In genomic region chr4:119016636-119017035, GRCh38 we compare ENCODE assay signal across 18 cellular contexts.
A peak's percentile ranks its signal among the peaks of the same experiment; 100 is the strongest.
DNase-seq lines count a peak whose midpoint lies in the region; ATAC-seq and TF ChIP-seq lines count a peak whose summit lies in the region.
"Had no signal": no experiment of that assay in that cellular context is flagged by ENCODE, and none has a peak within 500 bp of the region (broad histone marks: within the 10 kb centered on the region; RNA-seq: fewer than 3 reads in every experiment).

No MANE protein-coding gene starts in this region.

- H3K9me3 ChIP-seq in mesenchymal stem cell (ENCODE audit: control insufficient read depth, low read length), result no peaks in the 10 kb centered on the region
- H3K9me3 ChIP-seq in stomach smooth muscle (ENCODE audit: control insufficient read depth in 2 of 2, low read length in 2 of 2), result no peaks in the 10 kb centered on the region
- H3K9me3 ChIP-seq: ovary had no signal

- no peaks in the 10 kb centered on the region for H3K4me1 Mint-ChIP-seq in activated CD4-positive, alpha-beta T cell treated with anti-CD3 and anti-CD28 coated beads, Interleukin-2, amount 10 ng/mL, durations not matched to agents 24 days and 14 days
- H3K4me1 Mint-ChIP-seq: activated CD4-positive, alpha-beta T cell treated with anti-CD3 and anti-CD28 coated beads for 36 hours; brain; CD4-positive, CD25-positive, alpha-beta regulatory T cell; T-helper 17 cell had no signal

- H3K4me2 ChIP-seq in mesenchymal stem cell (ENCODE audit: low read length, poor library complexity, severe bottlenecking), result no peak overlapping the region

- H3K79me1 ChIP-seq in mesenchymal stem cell (replicated peaks; ENCODE audit: low read length, poor library complexity, severe bottlenecking), result no peaks in the 10 kb centered on the region

- H2AFZ ChIP-seq in mesenchymal stem cell (ENCODE audit: low read depth, low read length), result no peak overlapping the region

- ATAC-seq in HG03521 (IDR thresholded peaks at IDR 0.05; ENCODE audit: unreplicated experiment) (no peak), GM21360 (IDR thresholded peaks at IDR 0.05; ENCODE audit: unreplicated experiment) (no peak)
- ATAC-seq: activated CD4-positive, alpha-beta T cell treated with anti-CD3 and anti-CD28 coated beads for 36 hours; effector memory CD8-positive, alpha-beta T cell; T-helper 17 cell had no signal

- H3K36me3 Mint-ChIP-seq in activated CD4-positive, alpha-beta T cell treated with anti-CD3 and anti-CD28 coated beads, Interleukin-2, amount 10 ng/mL, durations not matched to agents 24 days and 14 days (ENCODE audit: low read depth), result no peaks in the 10 kb centered on the region
- H3K36me3 Mint-ChIP-seq: brain; CD4-positive, CD25-positive, alpha-beta regulatory T cell had no signal

- intact Hi-C loops in activated CD4-positive, alpha-beta T cell treated with anti-CD3 and anti-CD28 coated beads, Interleukin-2, amount 10 ng/mL, durations not matched to agents 24 days and 14 days (cut with micrococcal nuclease), result no loop called here

- DNase-seq in EL, result peak; percentile 69
- peak; percentile 61 for DNase-seq in astrocyte of the spinal cord (ENCODE audit: low read depth, low spot score)
- DNase-seq in mesenchymal stem cell, result peak; percentile 75
- DNase-seq in activated CD4-positive, alpha-beta T cell treated with anti-CD3 and anti-CD28 coated beads, Interleukin-2, amount 10 ng/mL, durations not matched to agents 24 days and 14 days, result no peak
- no peak for DNase-seq in Ammon's horn (ENCODE audit: low spot score)
- DNase-seq: activated CD4-positive, alpha-beta T cell treated with anti-CD3 and anti-CD28 coated beads for 36 hours; CD4-positive, CD25-positive, alpha-beta regulatory T cell; effector memory CD8-positive, alpha-beta T cell; hippocampal formation; NCI-H1417; NCI-H526; ovary; T-helper 17 cell had no signal

- peaks cover 14% of the 10 kb centered on the region for H3K27me3 Mint-ChIP-seq in activated CD4-positive, alpha-beta T cell treated with anti-CD3 and anti-CD28 coated beads, Interleukin-2, amount 10 ng/mL, durations not matched to agents 24 days and 14 days
- H3K27me3 Mint-ChIP-seq: brain had no signal

- no peak overlapping the region for H2BK15ac ChIP-seq in mesenchymal stem cell (ENCODE audit: low read depth, poor library complexity, severe bottlenecking)

- no peak overlapping the region for H3K4me3 ChIP-seq in astrocyte of the spinal cord (ENCODE audit: low read depth, low read length)
- H3K4me3 ChIP-seq in mesenchymal stem cell (ENCODE audit: insufficient read depth in 1 of 2, low read depth in 1 of 2, low read length in 2 of 2), result no peak overlapping the region
- no peak overlapping the region for H3K4me3 ChIP-seq in stomach smooth muscle (ENCODE audit: low read length in 2 of 2)
- H3K4me3 ChIP-seq: ovary had no signal

- no peak overlapping the region for H2BK120ac ChIP-seq in mesenchymal stem cell (ENCODE audit: low read depth, low read length)

- no peak overlapping the region for H3K4me3 Mint-ChIP-seq in activated CD4-positive, alpha-beta T cell treated with anti-CD3 and anti-CD28 coated beads, Interleukin-2, amount 10 ng/mL, durations not matched to agents 24 days and 14 days
- H3K4me3 Mint-ChIP-seq: activated CD4-positive, alpha-beta T cell treated with anti-CD3 and anti-CD28 coated beads for 36 hours; brain; CD4-positive, CD25-positive, alpha-beta regulatory T cell; effector memory CD8-positive, alpha-beta T cell; T-helper 17 cell had no signal

- H3K23ac ChIP-seq in mesenchymal stem cell (ENCODE audit: low read length in 2 of 2), result no peak overlapping the region

- H2AK5ac ChIP-seq in mesenchymal stem cell (ENCODE audit: low read length, severe bottlenecking), result no peak overlapping the region

- 0% methylated on average over 2 of the region's 2 CpGs for WGBS in mesenchymal stem cell

- H3K9ac ChIP-seq in mesenchymal stem cell (ENCODE audit: low read length) (no peak overlapping the region), stomach smooth muscle (ENCODE audit: low read length in 2 of 2) (peak overlapping the region in 1 of 2 donors; percentile 66)

- no peak overlapping the region for H2BK12ac ChIP-seq in mesenchymal stem cell (ENCODE audit: low read length in 2 of 2)

- H2BK5ac ChIP-seq in mesenchymal stem cell (ENCODE audit: low read depth, low read length, poor library complexity, severe bottlenecking), result no peak overlapping the region

- no peak overlapping the region for H4K91ac ChIP-seq in mesenchymal stem cell (ENCODE audit: low read length)

- no peak overlapping the region for H3K27ac ChIP-seq in mesenchymal stem cell (ENCODE audit: low read length, poor library complexity, severe bottlenecking)
- H3K27ac ChIP-seq in stomach smooth muscle (ENCODE audit: low read length), result peak overlapping the region; percentile 85

- no peaks in the 10 kb centered on the region for H3K27me3 ChIP-seq in mesenchymal stem cell (ENCODE audit: control insufficient read depth in 1 of 2, insufficient read depth in 1 of 2, low read length in 2 of 2)
- H3K27me3 ChIP-seq in stomach smooth muscle (ENCODE audit: control insufficient read depth in 1 of 2, insufficient read depth in 2 of 2, low read length in 2 of 2), result no peaks in the 10 kb centered on the region
- H3K27me3 ChIP-seq: ovary had no signal

- H3K14ac ChIP-seq in mesenchymal stem cell (ENCODE audit: low read length in 2 of 2), result no peak overlapping the region

- H4K8ac ChIP-seq in mesenchymal stem cell (ENCODE audit: low read length), result no peak overlapping the region

- no peak overlapping the region for H3K4ac ChIP-seq in mesenchymal stem cell (ENCODE audit: low read depth in 1 of 2, low read length in 2 of 2)

- in situ Hi-C loops in astrocyte of the spinal cord (cut with HindIII; ENCODE audit: low sequenced_read_pairs), result no loop called here

- no peaks in the 10 kb centered on the region for H3K4me1 ChIP-seq in mesenchymal stem cell (ENCODE audit: control insufficient read depth, insufficient read depth, low read depth, low read length)
- H3K4me1 ChIP-seq in stomach smooth muscle (ENCODE audit: control insufficient read depth, insufficient read depth, low read length), result peaks cover 4% of the 10 kb centered on the region

- no peak overlapping the region for H3K18ac ChIP-seq in mesenchymal stem cell (ENCODE audit: low read depth in 1 of 2, low read length in 2 of 2)

- H3K27ac Mint-ChIP-seq in activated CD4-positive, alpha-beta T cell treated with anti-CD3 and anti-CD28 coated beads, Interleukin-2, amount 10 ng/mL, durations not matched to agents 24 days and 14 days, result no peak overlapping the region
- H3K27ac Mint-ChIP-seq: activated CD4-positive, alpha-beta T cell treated with anti-CD3 and anti-CD28 coated beads for 36 hours; activated T-helper 2 cell treated with anti-CD3 and anti-CD28 coated beads, Interferon-gamma antibody, Interleukin-2, Interleukin-4, amounts not matched to agents 10 μg/mL and 5 μg/mL and 100 μg/mL, durations not matched to agents 14 hours and 24 hours and 36 hours; brain; CD4-positive, CD25-positive, alpha-beta regulatory T cell; effector memory CD8-positive, alpha-beta T cell; T-helper 17 cell had no signal

- no peaks in the 10 kb centered on the region for H3K36me3 ChIP-seq in mesenchymal stem cell (ENCODE audit: control insufficient read depth in 1 of 2, insufficient read depth in 2 of 2, low read depth in 1 of 2, low read length in 2 of 2)
- H3K36me3 ChIP-seq in stomach smooth muscle (ENCODE audit: control insufficient read depth in 2 of 2, insufficient read depth in 2 of 2, low read length in 2 of 2), result no peaks in the 10 kb centered on the region
- H3K36me3 ChIP-seq: ovary had no signal

- no peaks in the 10 kb centered on the region for H3K9me3 Mint-ChIP-seq in activated CD4-positive, alpha-beta T cell treated with anti-CD3 and anti-CD28 coated beads, Interleukin-2, amount 10 ng/mL, durations not matched to agents 24 days and 14 days
- H3K9me3 Mint-ChIP-seq: activated T-helper 2 cell treated with anti-CD3 and anti-CD28 coated beads, Interferon-gamma antibody, Interleukin-2, Interleukin-4, amounts not matched to agents 10 μg/mL and 5 μg/mL and 100 μg/mL, durations not matched to agents 14 hours and 24 hours and 36 hours had no signal

- TF ChIP-seq CTCF in astrocyte of the spinal cord (IDR thresholded peaks at IDR 0.05; ENCODE audit: low read depth, low read length), result no peak

Comparison
In these comparisons a context has a peak if more than half of its experiments do, and no peak if none do; other contexts are left out.
1. DNase-seq: peak in EL (single experiment), astrocyte of the spinal cord (single experiment) and mesenchymal stem cell (single experiment); none in activated CD4-positive, alpha-beta T cell treated with anti-CD3 and anti-CD28 coated beads, Interleukin-2, amount 10 ng/mL, durations not matched to agents 24 days and 14 days (single experiment) and Ammon's horn (single experiment).